In genomic region chr3:181329024-181329423, GRCh38 we compare ENCODE assay signal across 1 cellular context.
TF ChIP-seq lines count a peak whose summit lies in the region.

No MANE protein-coding gene starts in this region.

TF ChIP-seq in HEK293, 187 proteins besides CTCF, POLR2A, EP300 and RAD21 (continued from another document and continues in another):
- 0 out of 2 replicates have a peak, but pooled peaks have one; percentile 33 for TF ChIP-seq ZBTB11 (tag by site-specific recombination; conservative IDR thresholded peaks at IDR 0.05; ENCODE audit: low read depth)
- TF ChIP-seq ZNF707 (tag by site-specific recombination; IDR thresholded peaks at IDR 0.05), result no peak
- TF ChIP-seq ZNF670 (tag by site-specific recombination; IDR thresholded peaks at IDR 0.05; ENCODE audit: low read depth), result no peak
- peak; percentile 79; the same call in 1 of the 2 replicates for TF ChIP-seq ZBTB49 (tag by site-specific recombination; IDR thresholded peaks at IDR 0.05; ENCODE audit: low read depth)
- TF ChIP-seq ZNF16 (tag by site-specific recombination; IDR thresholded peaks at IDR 0.05; ENCODE audit: low read depth), result no peak
- peak; percentile 80; the same call in 1 of the 2 replicates for TF ChIP-seq ZFP37 (tag by site-specific recombination; IDR thresholded peaks at IDR 0.05)
- TF ChIP-seq ZBTB17 (tag by site-specific recombination; IDR thresholded peaks at IDR 0.05), result peak; percentile 70; the same call in 1 of the 2 replicates
- TF ChIP-seq ZNF311 (tag by site-specific recombination; IDR thresholded peaks at IDR 0.05; ENCODE audit: borderline replicate concordance), result no peak
- no peak for TF ChIP-seq REST (tag by site-specific recombination; IDR thresholded peaks at IDR 0.05)
- TF ChIP-seq ZBTB20 (tag by site-specific recombination; IDR thresholded peaks at IDR 0.05), result no peak
- peak; percentile 100 for TF ChIP-seq BCL11B (tag by site-specific recombination; IDR thresholded peaks at IDR 0.05; ENCODE audit: low read depth)
- no peak for TF ChIP-seq ZNF585B (tag by site-specific recombination; IDR thresholded peaks at IDR 0.05)
- TF ChIP-seq TCF7L2 (IDR thresholded peaks at IDR 0.05; ENCODE audit: borderline replicate concordance, low read depth, low read length), result peak; percentile 99
- peak; percentile 43 for TF ChIP-seq ZNF510 (tag by site-specific recombination; IDR thresholded peaks at IDR 0.05; ENCODE audit: insufficient replicate concordance)
- no peak for TF ChIP-seq ZNF521 (tag by site-specific recombination; IDR thresholded peaks at IDR 0.05)
- TF ChIP-seq RBAK (tag by site-specific recombination; IDR thresholded peaks at IDR 0.05), result no peak
- TF ChIP-seq ZNF404 (tag by site-specific recombination; IDR thresholded peaks at IDR 0.05), result no peak
- peak; percentile 80 for TF ChIP-seq ATF2 (tag by site-specific recombination; IDR thresholded peaks at IDR 0.05; ENCODE audit: low read depth)
- TF ChIP-seq HOXA7 (CRISPR knock-in tag; IDR thresholded peaks at IDR 0.05; ENCODE audit: borderline replicate concordance), result no peak
- TF ChIP-seq ZSCAN4 (tag by site-specific recombination; IDR thresholded peaks at IDR 0.05), result peak; percentile 84
- TF ChIP-seq ZNF24 (tag by site-specific recombination; IDR thresholded peaks at IDR 0.05), result peak; percentile 97
- peak; percentile 68; the same call in 1 of the 2 replicates for TF ChIP-seq ZNF776 (tag by site-specific recombination; IDR thresholded peaks at IDR 0.05; ENCODE audit: borderline replicate concordance)
- TF ChIP-seq AEBP2 (tag by site-specific recombination; IDR thresholded peaks at IDR 0.05; ENCODE audit: borderline replicate concordance), result peak; percentile 95; the same call in 1 of the 2 replicates
- peak; percentile 87; the same call in 1 of the 2 replicates for TF ChIP-seq ZNF148 (tag by site-specific recombination; IDR thresholded peaks at IDR 0.05; ENCODE audit: borderline replicate concordance)
- peak; percentile 98 for TF ChIP-seq ZXDB (tag by site-specific recombination; IDR thresholded peaks at IDR 0.05)
- peak; percentile 96 for TF ChIP-seq TRIM28 (IDR thresholded peaks at IDR 0.05; ENCODE audit: borderline replicate concordance, low read length)
- TF ChIP-seq ZBTB6 (tag by site-specific recombination; IDR thresholded peaks at IDR 0.05), result no peak
- peak; percentile 99 for TF ChIP-seq BCL11A (tag by site-specific recombination; IDR thresholded peaks at IDR 0.05; ENCODE audit: low read depth)
- peak; percentile 100 for TF ChIP-seq GFI1B (tag by site-specific recombination; IDR thresholded peaks at IDR 0.05)
- TF ChIP-seq ZSCAN16 (tag by site-specific recombination; IDR thresholded peaks at IDR 0.05), result peak; percentile 64; the same call in 1 of the 2 replicates
- TF ChIP-seq ZNF292 (tag by site-specific recombination; IDR thresholded peaks at IDR 0.05; ENCODE audit: borderline replicate concordance, low read depth), result no peak
- TF ChIP-seq ZNF629 (tag by site-specific recombination; IDR thresholded peaks at IDR 0.05), result peak; percentile 95
- no peak for TF ChIP-seq ZNF621 (tag by site-specific recombination; IDR thresholded peaks at IDR 0.05)
- TF ChIP-seq ZNF791 (tag by site-specific recombination; IDR thresholded peaks at IDR 0.05), result no peak
- no peak for TF ChIP-seq ZNF747 (tag by site-specific recombination; IDR thresholded peaks at IDR 0.05)
- peak; percentile 95 for TF ChIP-seq HIC1 (tag by site-specific recombination; IDR thresholded peaks at IDR 0.05)
- TF ChIP-seq ZFP3 (tag by site-specific recombination; IDR thresholded peaks at IDR 0.05; ENCODE audit: low read depth), result 0 out of 2 replicates have a peak, but pooled peaks have one; percentile 22
- peak; percentile 99 for TF ChIP-seq ZEB2 (tag by site-specific recombination; IDR thresholded peaks at IDR 0.05)
- peak; percentile 50; the same call in 1 of the 2 replicates for TF ChIP-seq ZNF423 (tag by site-specific recombination; IDR thresholded peaks at IDR 0.05)
- TF ChIP-seq ZNF677 (tag by site-specific recombination; IDR thresholded peaks at IDR 0.05), result 0 out of 2 replicates have a peak, but pooled peaks have one; percentile 31
- TF ChIP-seq ZFP41 (tag by site-specific recombination; IDR thresholded peaks at IDR 0.05; ENCODE audit: borderline replicate concordance), result no peak
- no peak for TF ChIP-seq ZNF416 (tag by site-specific recombination; IDR thresholded peaks at IDR 0.05)
